Comparison of ENCODE assay signal across 11 cellular contexts in the genomic region with DNA sequence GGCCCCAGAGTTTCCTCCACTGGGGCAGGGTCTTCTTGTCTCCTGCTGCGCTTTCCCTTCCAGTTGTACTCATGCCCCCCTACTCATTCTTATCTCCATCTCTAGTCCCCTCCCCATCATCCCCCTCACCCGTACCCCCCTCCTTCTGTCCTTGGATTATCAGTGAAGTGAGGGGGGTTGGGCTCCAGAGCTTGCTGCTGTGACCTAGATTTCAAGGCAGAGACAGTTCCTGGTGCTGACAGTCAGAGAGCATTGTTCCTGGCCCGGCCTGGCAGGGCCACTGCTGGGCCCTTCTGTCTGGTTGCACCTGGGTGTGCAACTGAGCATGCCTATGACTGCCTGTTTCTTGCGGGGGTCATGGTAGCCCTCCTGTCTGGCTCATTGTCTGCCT. TPM values are rescaled to one million over a fixed set of nuclear protein-coding genes. Genes with fewer than 3 reads are reported as not detected.
DNase-seq lines count a peak whose midpoint lies in the region; ATAC-seq, FAIRE-seq and TF ChIP-seq lines count a peak whose summit lies in the region.
"Had no signal": no experiment of that assay in that cellular context is flagged by ENCODE, and none has a peak within 500 bp of the region (broad histone marks: within the 10 kb centered on the region; RNA-seq: fewer than 3 reads in every experiment).

No MANE protein-coding gene starts in this region.

- TF ChIP-seq POLR2A in gastrocnemius medialis (IDR thresholded peaks at IDR 0.05) (no peak), HepG2 (IDR thresholded peaks at IDR 0.05; ENCODE audit: insufficient read depth in 1 of 2, low read depth in 2 of 2, low read length in 2 of 2) (no peak)

- WGBS in HepG2 (ENCODE audit: low lambda C conversion rate) = 84% methylated on average over 3 of the region's 4 CpGs

- no peaks in the 10 kb centered on the region for H4K20me1 ChIP-seq in HepG2 (ENCODE audit: insufficient read depth, low read length)

- peaks cover 36% of the 10 kb centered on the region for H3K36me3 ChIP-seq in right atrium auricular region
- H3K36me3 ChIP-seq in gastrocnemius medialis = peaks cover 0 to 38% of the 10 kb centered on the region in 2 donors
- H3K36me3 ChIP-seq in HepG2 (replicated peaks in 1 of 2; ENCODE audit: control insufficient read depth in 1 of 2, insufficient read depth in 2 of 2, low read length in 2 of 2) = peaks cover 15 to 33% of the 10 kb centered on the region in 2 experiments

- H3K9me3 ChIP-seq in right atrium auricular region (no peaks in the 10 kb centered on the region), gastrocnemius medialis (no peaks in the 10 kb centered on the region), HepG2 (ENCODE audit: low read length) (no peaks in the 10 kb centered on the region)

- ATAC-seq in gastrocnemius medialis = peak; percentile 27 to 30
- ATAC-seq in left colon = no peak
- ATAC-seq in GM18520 (IDR thresholded peaks at IDR 0.05; ENCODE audit: unreplicated experiment) = no peak
- no peak for ATAC-seq in HepG2

- peak; percentile 97 for DNase-seq in G401 (ENCODE audit: low spot score)
- peak in 40 of 58 donors; percentile 16 to 78 (median 42) for DNase-seq in anterior cingulate cortex (lab: John Stamatoyannopoulos, UW)
- peak; percentile 62 for DNase-seq in right atrium auricular region (ENCODE audit: low spot score)
- DNase-seq in gastrocnemius medialis = no peak
- DNase-seq in left colon = no peak
- DNase-seq in NK-92 (lab: John Stamatoyannopoulos, UW; ENCODE audit: unreplicated experiment) = no peak
- DNase-seq in HepG2 (ENCODE audit: low spot score) = no peak
- DNase-seq: activated naive CD8-positive, alpha-beta T cell treated with anti-CD3 and anti-CD28 coated beads, Interleukin-2, amount 10 ng/mL, durations not matched to agents 7 days and 5 days; stimulated activated CD4-positive, alpha-beta T cell treated with anti-CD3 and anti-CD28 coated beads, Interleukin-12 subunit alpha, Interleukin-12 subunit beta, amount 100 ng/mL, for 4 hours had no signal

- no peak overlapping the region for H2AFZ ChIP-seq in HepG2 (ENCODE audit: low read length)

- in situ Hi-C loops in G401 (cut with HindIII; ENCODE audit: low sequenced_read_pairs) (no loop called here), gastrocnemius medialis (cut with MboI; ENCODE audit: low sequenced_read_pairs in 4 of 4) (no loop called here), HepG2 (cut with HindIII; ENCODE audit: extremely low pct_ligation_motif_present, low pct_unique_long_range_greater_than_20kb) (loop anchor here (10.0 kb wide), 1 partner anchor 105 kb away; no protein-coding TSS in a partner anchor)

- H3K4me2 ChIP-seq in HepG2 (ENCODE audit: low read depth, low read length) = no peak overlapping the region

- POLR2A ChIA-PET in HepG2 (lab: Yijun Ruan, JAX) = no interaction called here

- no peak for FAIRE-seq in HepG2 (lab: Jason Lieb, UNC)
- FAIRE-seq: G401.6 had no signal

- H3K79me2 ChIP-seq in HepG2 (ENCODE audit: insufficient read depth, low read length) = peaks cover 2% of the 10 kb centered on the region

- no peak for TF ChIP-seq EP300 in HepG2 (IDR thresholded peaks at IDR 0.05; ENCODE audit: low read depth in 2 of 2, low read length in 2 of 2)
- no peak for TF ChIP-seq EP300 in HepG2 (CRISPR knock-in tag; IDR thresholded peaks at IDR 0.05; ENCODE audit: borderline replicate concordance)

- H3K4me1 ChIP-seq in right atrium auricular region = peaks cover 6 to 62% of the 10 kb centered on the region in 2 donors
- peaks cover 36 to 59% of the 10 kb centered on the region in 2 donors for H3K4me1 ChIP-seq in gastrocnemius medialis
- H3K4me1 ChIP-seq in HepG2 (ENCODE audit: insufficient read depth, low read length) = peaks cover 25% of the 10 kb centered on the region

- no peaks in the 10 kb centered on the region for H3K27me3 ChIP-seq in right atrium auricular region
- no peaks in the 10 kb centered on the region for H3K27me3 ChIP-seq in gastrocnemius medialis
- no peaks in the 10 kb centered on the region for H3K27me3 ChIP-seq in HepG2 (ENCODE audit: control insufficient read depth in 1 of 2, insufficient read depth in 2 of 2, low read length in 2 of 2)

- no peak for TF ChIP-seq RAD21 in HepG2 (CRISPR knock-in tag; IDR thresholded peaks at IDR 0.05)

- BruUV-seq in HepG2 (replicated peaks; lab: Mats Ljungman, UMichigan) = no TSS peak

- H3K27ac ChIP-seq in right atrium auricular region (peak overlapping the region; percentile 95), gastrocnemius medialis (peak overlapping the region; percentile 66 to 93 (median 90)), HepG2 (ENCODE audit: extremely low read length, insufficient read depth, low read length) (no peak overlapping the region)

- TF ChIP-seq CTCF in right atrium auricular region (IDR thresholded peaks at IDR 0.05) (no peak), gastrocnemius medialis (IDR thresholded peaks at IDR 0.05 in 4 of 5, conservative IDR thresholded peaks at IDR 0.05 in 1 of 5) (no peak), HepG2 (CRISPR knock-in tag; IDR thresholded peaks at IDR 0.05) (no peak)

- H3K4me3 ChIP-seq in right atrium auricular region (no peak overlapping the region), gastrocnemius medialis (no peak overlapping the region), HepG2 (replicated peaks in 1 of 3; ENCODE audit: insufficient read depth in 1 of 3, low read depth in 2 of 3, low read length in 3 of 3) (no peak overlapping the region)

- intact Hi-C loops in gastrocnemius medialis (cut with DNase I; ENCODE audit: low total_unique reads) = loop anchor here (2.0 to 5.0 kb wide), 2 partner anchors 17 to 107 kb away; no protein-coding TSS in a partner anchor
- intact Hi-C loops in left colon (cut with DNase I, micrococcal nuclease) = loop anchor here in 1 of 2 donors (10.0 kb wide), 1 partner anchor 105 kb away; no protein-coding TSS in a partner anchor
- intact Hi-C loops in HepG2 (cut with micrococcal nuclease; ENCODE audit: unreplicated experiment) = no loop called here

- CTCF ChIA-PET in HepG2 (lab: Yijun Ruan, JAX; ENCODE audit: low intra/inter-chr PET ratio, low total read pairs) = no interaction called here

- H3K9ac ChIP-seq in HepG2 (ENCODE audit: insufficient read depth, low read depth, low read length) = no peak overlapping the region

RNA-seq across cellular contexts. Expression of gene PEA15, which starts 4.5 kb away (rescaled TPM):
- total RNA-seq in G401 (2014; rRNA removed; shearing (Covaris generic)) = 42.2 and 72.2 TPM in 2 replicates
- total RNA-seq in right atrium auricular region (100 to 1,000 TPM in 1 of 2 donors, 10 to 100 TPM in 1; 69.2 to 144 TPM), gastrocnemius medialis (10 to 100 TPM; 10.5 to 34.7 (median 27.2) TPM), left colon (10 to 100 TPM; 26.2 to 42.4 TPM), HepG2 (2016; rRNA removed; fragmentation: Illumina TruSeq; extraction: Trizol) (12.1 and 15.8 TPM in 2 replicates)
- 5.3 and 6.2 TPM in 2 replicates for total RNA-seq in HepG2 (2016; cell fraction: cytosol; rRNA removed; fragmentation: Illumina TruSeq; extraction: Trizol; ENCODE audit: low read depth)
- 13.1 and 13.5 TPM in 2 replicates for total RNA-seq in HepG2 (2016; cell fraction: insoluble cytoplasmic fraction; rRNA removed; fragmentation: Illumina TruSeq; extraction: Trizol)
- 19.6 and 23.0 TPM in 2 replicates for total RNA-seq in HepG2 (2016; cell fraction: membrane; rRNA removed; fragmentation: Illumina TruSeq; extraction: Trizol)
- total RNA-seq in HepG2 (2016; cell fraction: nucleus; rRNA removed; fragmentation: Illumina TruSeq; extraction: Trizol) = 6.0 and 6.1 TPM in 2 replicates
- polyA plus RNA-seq in HepG2 (2011; rRNA removed) = 35.2 and 40.4 TPM in 2 replicates
- polyA plus RNA-seq in HepG2 (2011; cell fraction: cytosol; rRNA removed) = 28.3 and 34.3 TPM in 2 replicates
- 14.9 and 20.5 TPM in 2 replicates for polyA plus RNA-seq in HepG2 (2011; cell fraction: nucleus; rRNA removed)
- 13.8 and 25.9 TPM in 2 replicates for polyA plus RNA-seq in HepG2 (2012)
- polyA plus RNA-seq in HepG2 (2016; cell fraction: cytosol; fragmentation: Illumina TruSeq; extraction: Trizol; ENCODE audit: low read depth) = 23.0 and 24.9 TPM in 2 replicates
- polyA plus RNA-seq in HepG2 (2016; cell fraction: insoluble cytoplasmic fraction; fragmentation: Illumina TruSeq; extraction: Trizol; ENCODE audit: low read depth) = 40.5 and 45.7 TPM in 2 replicates
- 43.4 and 51.8 TPM in 2 replicates for polyA plus RNA-seq in HepG2 (2016; cell fraction: membrane; fragmentation: Illumina TruSeq; extraction: Trizol; ENCODE audit: low read depth)
- polyA plus RNA-seq in HepG2 (2016; cell fraction: nucleus; fragmentation: Illumina TruSeq; extraction: Trizol; ENCODE audit: insufficient read depth, low read depth) = 23.2 and 27.2 TPM in 2 replicates
- polyA minus RNA-seq in HepG2 (2011; rRNA and poly(A)+ RNA removed; ENCODE audit: low replicate concordance) = 14.7 and 92.5 TPM in 2 replicates
- polyA minus RNA-seq in HepG2 (2011; cell fraction: cytosol; rRNA and poly(A)+ RNA removed) = 11.5 TPM in 2 replicates
- polyA minus RNA-seq in HepG2 (2011; cell fraction: nucleus; rRNA and poly(A)+ RNA removed) = 3.0 and 7.3 TPM in 2 replicates

RNA-seq across cellular contexts. Expression of gene CASQ1, which starts 19.3 kb away (rescaled TPM):
- total RNA-seq in G401 (2014; rRNA removed; shearing (Covaris generic)) = 0.71 TPM in 1 of 2 replicates, not detected in the other
- total RNA-seq in right atrium auricular region (10 to 100 TPM; 10.1 to 32.3 TPM), gastrocnemius medialis (100 to 1,000 TPM; 255 to 894 (median 358) TPM), left colon (under 1 TPM in 1 of 2 donors, not detected in 1; 0.64 TPM), HepG2 (2016; rRNA removed; fragmentation: Illumina TruSeq; extraction: Trizol) (0.20 TPM in 2 replicates)
- total RNA-seq in HepG2 (2016; cell fraction: cytosol; rRNA removed; fragmentation: Illumina TruSeq; extraction: Trizol; ENCODE audit: low read depth) = not detected in 2 replicates
- total RNA-seq in HepG2 (2016; cell fraction: insoluble cytoplasmic fraction; rRNA removed; fragmentation: Illumina TruSeq; extraction: Trizol) = 0.06 TPM in 1 of 2 replicates, not detected in the other
- 0.19 TPM in 1 of 2 replicates, not detected in the other for total RNA-seq in HepG2 (2016; cell fraction: membrane; rRNA removed; fragmentation: Illumina TruSeq; extraction: Trizol)
- not detected in 2 replicates for total RNA-seq in HepG2 (2016; cell fraction: nucleus; rRNA removed; fragmentation: Illumina TruSeq; extraction: Trizol)
- polyA plus RNA-seq in HepG2 (2011; rRNA removed) = 0.09 TPM in 2 replicates
- 0.05 TPM in 1 of 2 replicates, not detected in the other for polyA plus RNA-seq in HepG2 (2011; cell fraction: cytosol; rRNA removed)
- not detected in 2 replicates for polyA plus RNA-seq in HepG2 (2011; cell fraction: nucleus; rRNA removed)
- 0.12 TPM in 1 of 2 replicates, not detected in the other for polyA plus RNA-seq in HepG2 (2012)
- polyA plus RNA-seq in HepG2 (2016; cell fraction: cytosol; fragmentation: Illumina TruSeq; extraction: Trizol; ENCODE audit: low read depth) = 0.09 and 0.17 TPM in 2 replicates
- 0.30 and 0.41 TPM in 2 replicates for polyA plus RNA-seq in HepG2 (2016; cell fraction: insoluble cytoplasmic fraction; fragmentation: Illumina TruSeq; extraction: Trizol; ENCODE audit: low read depth)
- 0.21 and 0.30 TPM in 2 replicates for polyA plus RNA-seq in HepG2 (2016; cell fraction: membrane; fragmentation: Illumina TruSeq; extraction: Trizol; ENCODE audit: low read depth)
- not detected in 2 replicates for polyA plus RNA-seq in HepG2 (2016; cell fraction: nucleus; fragmentation: Illumina TruSeq; extraction: Trizol; ENCODE audit: insufficient read depth, low read depth)
- not detected in 2 replicates for polyA minus RNA-seq in HepG2 (2011; rRNA and poly(A)+ RNA removed; ENCODE audit: low replicate concordance)
- not detected in 2 replicates for polyA minus RNA-seq in HepG2 (2011; cell fraction: cytosol; rRNA and poly(A)+ RNA removed)
- polyA minus RNA-seq in HepG2 (2011; cell fraction: nucleus; rRNA and poly(A)+ RNA removed) = not detected in 2 replicates
- total RNA-seq: activated naive CD8-positive, alpha-beta T cell treated with anti-CD3 and anti-CD28 coated beads, Interleukin-2, amount 10 ng/mL, durations not matched to agents 7 days and 5 days had no signal

RNA-seq across cellular contexts. Expression of gene DCAF8, which starts 52.7 kb away (rescaled TPM):
- total RNA-seq in G401 (2014; rRNA removed; shearing (Covaris generic)) = 69.8 and 77.1 TPM in 2 replicates
- 100 to 1,000 TPM; 103 to 121 TPM for total RNA-seq in right atrium auricular region
- total RNA-seq in gastrocnemius medialis = 100 to 1,000 TPM; 170 to 208 (median 196) TPM
- 10 to 100 TPM; 83.3 to 92.8 TPM for total RNA-seq in left colon
- total RNA-seq in HepG2 (2016; rRNA removed; fragmentation: Illumina TruSeq; extraction: Trizol) = 52.3 and 79.8 TPM in 2 replicates
- total RNA-seq in HepG2 (2016; cell fraction: cytosol; rRNA removed; fragmentation: Illumina TruSeq; extraction: Trizol; ENCODE audit: low read depth) = 17.5 and 18.7 TPM in 2 replicates
- 48.0 and 77.3 TPM in 2 replicates for total RNA-seq in HepG2 (2016; cell fraction: insoluble cytoplasmic fraction; rRNA removed; fragmentation: Illumina TruSeq; extraction: Trizol)
- 29.8 and 32.3 TPM in 2 replicates for total RNA-seq in HepG2 (2016; cell fraction: membrane; rRNA removed; fragmentation: Illumina TruSeq; extraction: Trizol)
- total RNA-seq in HepG2 (2016; cell fraction: nucleus; rRNA removed; fragmentation: Illumina TruSeq; extraction: Trizol) = 139 and 162 TPM in 2 replicates
- 73.4 and 94.7 TPM in 2 replicates for polyA plus RNA-seq in HepG2 (2011; rRNA removed)
- polyA plus RNA-seq in HepG2 (2011; cell fraction: cytosol; rRNA removed) = 33.1 and 34.2 TPM in 2 replicates
- 505 and 552 TPM in 2 replicates for polyA plus RNA-seq in HepG2 (2011; cell fraction: nucleus; rRNA removed)
- 63.6 and 76.2 TPM in 2 replicates for polyA plus RNA-seq in HepG2 (2012)
- 4.0 and 4.4 TPM in 2 replicates for polyA plus RNA-seq in HepG2 (2016; cell fraction: cytosol; fragmentation: Illumina TruSeq; extraction: Trizol; ENCODE audit: low read depth)
- polyA plus RNA-seq in HepG2 (2016; cell fraction: insoluble cytoplasmic fraction; fragmentation: Illumina TruSeq; extraction: Trizol; ENCODE audit: low read depth) = 34.8 and 37.8 TPM in 2 replicates
- 12.0 and 13.0 TPM in 2 replicates for polyA plus RNA-seq in HepG2 (2016; cell fraction: membrane; fragmentation: Illumina TruSeq; extraction: Trizol; ENCODE audit: low read depth)
- polyA plus RNA-seq in HepG2 (2016; cell fraction: nucleus; fragmentation: Illumina TruSeq; extraction: Trizol; ENCODE audit: insufficient read depth, low read depth) = 243 and 251 TPM in 2 replicates
- 86.3 and 97.5 TPM in 2 replicates for polyA minus RNA-seq in HepG2 (2011; rRNA and poly(A)+ RNA removed; ENCODE audit: low replicate concordance)
- polyA minus RNA-seq in HepG2 (2011; cell fraction: cytosol; rRNA and poly(A)+ RNA removed) = 20.5 and 34.4 TPM in 2 replicates
- 227 and 254 TPM in 2 replicates for polyA minus RNA-seq in HepG2 (2011; cell fraction: nucleus; rRNA and poly(A)+ RNA removed)

RNA-seq across cellular contexts. Expression of gene ATP1A4, which starts 58.2 kb away (rescaled TPM):
- total RNA-seq in G401 (2014; rRNA removed; shearing (Covaris generic)) = not detected in 2 replicates
- not detected for total RNA-seq in right atrium auricular region
- under 1 TPM in 2 of 4 donors, not detected in 2; 0.07 to 0.47 TPM for total RNA-seq in gastrocnemius medialis
- total RNA-seq in left colon = not detected
- not detected in 2 replicates for total RNA-seq in HepG2 (2016; rRNA removed; fragmentation: Illumina TruSeq; extraction: Trizol)
- not detected in 2 replicates for total RNA-seq in HepG2 (2016; cell fraction: cytosol; rRNA removed; fragmentation: Illumina TruSeq; extraction: Trizol; ENCODE audit: low read depth)
- total RNA-seq in HepG2 (2016; cell fraction: insoluble cytoplasmic fraction; rRNA removed; fragmentation: Illumina TruSeq; extraction: Trizol) = not detected in 2 replicates
- total RNA-seq in HepG2 (2016; cell fraction: membrane; rRNA removed; fragmentation: Illumina TruSeq; extraction: Trizol) = not detected in 2 replicates
- not detected in 2 replicates for total RNA-seq in HepG2 (2016; cell fraction: nucleus; rRNA removed; fragmentation: Illumina TruSeq; extraction: Trizol)
- polyA plus RNA-seq in HepG2 (2011; rRNA removed) = not detected in 2 replicates
- not detected in 2 replicates for polyA plus RNA-seq in HepG2 (2011; cell fraction: cytosol; rRNA removed)
- not detected in 2 replicates for polyA plus RNA-seq in HepG2 (2011; cell fraction: nucleus; rRNA removed)
- polyA plus RNA-seq in HepG2 (2012) = not detected in 2 replicates
- polyA plus RNA-seq in HepG2 (2016; cell fraction: cytosol; fragmentation: Illumina TruSeq; extraction: Trizol; ENCODE audit: low read depth) = not detected in 2 replicates
- not detected in 2 replicates for polyA plus RNA-seq in HepG2 (2016; cell fraction: insoluble cytoplasmic fraction; fragmentation: Illumina TruSeq; extraction: Trizol; ENCODE audit: low read depth)
- not detected in 2 replicates for polyA plus RNA-seq in HepG2 (2016; cell fraction: membrane; fragmentation: Illumina TruSeq; extraction: Trizol; ENCODE audit: low read depth)
- polyA plus RNA-seq in HepG2 (2016; cell fraction: nucleus; fragmentation: Illumina TruSeq; extraction: Trizol; ENCODE audit: insufficient read depth, low read depth) = not detected in 2 replicates
- polyA minus RNA-seq in HepG2 (2011; rRNA and poly(A)+ RNA removed; ENCODE audit: low replicate concordance) = not detected in 2 replicates
- polyA minus RNA-seq in HepG2 (2011; cell fraction: cytosol; rRNA and poly(A)+ RNA removed) = not detected in 2 replicates
- polyA minus RNA-seq in HepG2 (2011; cell fraction: nucleus; rRNA and poly(A)+ RNA removed) = not detected in 2 replicates
- total RNA-seq: activated naive CD8-positive, alpha-beta T cell treated with anti-CD3 and anti-CD28 coated beads, Interleukin-2, amount 10 ng/mL, durations not matched to agents 7 days and 5 days had no signal

Comparison
In these comparisons a context has a peak if more than half of its experiments do, and no peak if none do; other contexts are left out.
1. DNase-seq: peak in G401 (single experiment), anterior cingulate cortex (40 of 58) and right atrium auricular region (single experiment); none in gastrocnemius medialis (0 of 2), left colon (0 of 2), NK-92 (single experiment) and HepG2 (single experiment).
2. ATAC-seq: peak in gastrocnemius medialis (2 of 2); none in left colon (single experiment), GM18520 (single experiment) and HepG2 (single experiment).
3. RNA of gene CASQ1, which starts 19.3 kb away (total RNA-seq): 255 to 894 TPM in gastrocnemius medialis; 10.1 to 32.3 TPM in right atrium auricular region, 0.71 TPM in G401, 0.64 TPM in left colon and 0.06 to 0.20 TPM in HepG2; every median in the first group is over 4 times any median in the second.